In the genomic region with DNA sequence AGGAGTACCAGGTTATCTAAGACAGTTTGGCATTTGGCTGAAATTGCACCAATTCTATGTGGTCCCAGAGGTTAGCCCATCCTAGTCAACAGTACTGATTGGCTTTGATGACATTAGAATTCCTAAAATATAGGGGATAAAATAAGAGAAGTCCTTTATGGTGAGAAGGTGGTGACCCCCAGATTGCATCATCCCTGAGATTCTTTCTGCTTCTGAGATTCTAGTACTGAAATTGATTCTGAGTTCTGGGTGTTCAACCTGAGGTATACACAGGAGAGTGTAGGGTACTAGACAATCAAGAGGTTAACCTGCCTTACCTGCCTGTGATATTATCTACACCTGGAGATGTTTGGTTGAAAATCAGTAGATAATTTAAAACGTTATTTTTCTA, we compare ENCODE assay signal across 20 cellular contexts.
DNase-seq lines count a peak whose midpoint lies in the region; ATAC-seq, FAIRE-seq and TF ChIP-seq lines count a peak whose summit lies in the region.
"Had no signal": no experiment of that assay in that cellular context is flagged by ENCODE, and none has a peak within 500 bp of the region (broad histone marks: within the 10 kb centered on the region; RNA-seq: fewer than 3 reads in every experiment).

No MANE protein-coding gene starts in this region.

- CTCF ChIA-PET in HCT116 (lab: Charles Lee) = interaction anchor here (1.1 to 2.0 kb wide), 3 partner anchors 90 to 267 kb away, joined by 5 to 16 read pairs (median 5); no protein-coding TSS in a partner anchor

- H2AFZ ChIP-seq in HCT116 (ENCODE audit: low read depth, low read length, poor library complexity, severe bottlenecking) = no peak overlapping the region
- 0 out of 2 replicates have a peak overlapping the region, but pooled peaks have one; percentile 88 for H2AFZ ChIP-seq in Loucy (ENCODE audit: low read length)
- no peak overlapping the region for H2AFZ ChIP-seq in astrocyte (ENCODE audit: low read depth, low read length)
- H2AFZ ChIP-seq: GM23248 had no signal

- no peak overlapping the region for H3K4me3 ChIP-seq in HCT116 (replicated peaks in 1 of 2; ENCODE audit: low read depth in 1 of 2, low read length in 2 of 2)
- no peak overlapping the region for H3K4me3 ChIP-seq in Loucy (ENCODE audit: low read length, poor library complexity, severe bottlenecking)
- no peak overlapping the region for H3K4me3 ChIP-seq in astrocyte (ENCODE audit: insufficient read depth, low read depth, low read length)
- H3K4me3 ChIP-seq: A549; BLaER1 treated with 17β-estradiol and CSF1 and Interleukin-3, amounts not matched to agents 10 nM and 100 nM; GM23248 had no signal

- H3K4me1 ChIP-seq in HCT116 (ENCODE audit: control insufficient read depth in 1 of 2, insufficient read depth in 2 of 2, low read length in 2 of 2) (peaks cover 13 to 19% of the 10 kb centered on the region in 2 experiments), Loucy (ENCODE audit: insufficient read depth, low read length, poor library complexity, severe bottlenecking) (peaks cover 47% of the 10 kb centered on the region), astrocyte (ENCODE audit: insufficient read depth, low read length) (no peaks in the 10 kb centered on the region)
- H3K4me1 ChIP-seq: A549, BE2C had no signal

- H3K27me3 ChIP-seq in HCT116 (ENCODE audit: insufficient read depth, low read length) (no peaks in the 10 kb centered on the region), Loucy (ENCODE audit: insufficient read depth, low read length, poor library complexity, severe bottlenecking) (no peaks in the 10 kb centered on the region), astrocyte (ENCODE audit: insufficient read depth, low read length) (no peaks in the 10 kb centered on the region)
- H3K27me3 ChIP-seq: BE2C; BLaER1 treated with 17β-estradiol and CSF1 and Interleukin-3, amounts not matched to agents 10 nM and 100 nM had no signal

- H3K27ac ChIP-seq in HCT116 (ENCODE audit: low read depth, low read length) (no peak overlapping the region), astrocyte (ENCODE audit: low read depth, low read length) (no peak overlapping the region)
- H3K27ac ChIP-seq: A549; BLaER1 treated with 17β-estradiol and CSF1 and Interleukin-3, amounts not matched to agents 10 nM and 100 nM; GM23248 had no signal

- DNase-seq in HCT116 (ENCODE audit: low read depth, low spot score) (no peak), astrocyte (ENCODE audit: low read depth) (no peak), foreskin melanocyte (no peak), natural killer cell (no peak), SKM-1 (lab: John Stamatoyannopoulos, UW; ENCODE audit: unreplicated experiment) (no peak)
- DNase-seq: AML-193; CD4-positive, alpha-beta T cell; CD8-positive, alpha-beta memory T cell; DMS79 treated with DMSO at 0.1 percent for 48 hours; GM23248; HFFc6 had no signal

- peaks cover 28% of the 10 kb centered on the region for H3K27me3 Mint-ChIP-seq in astrocyte (ENCODE audit: low read depth, unreplicated experiment)
- peaks cover 0 to 3% of the 10 kb centered on the region in 2 donors for H3K27me3 Mint-ChIP-seq in natural killer cell (ENCODE audit: low read depth in 2 of 2)

- H4K20me1 ChIP-seq in HCT116 (ENCODE audit: insufficient read depth) (no peaks in the 10 kb centered on the region), Loucy (ENCODE audit: insufficient read depth, low read length, poor library complexity, severe bottlenecking) (no peaks in the 10 kb centered on the region), astrocyte (ENCODE audit: insufficient read depth, low read length) (no peaks in the 10 kb centered on the region)
- H4K20me1 ChIP-seq: BLaER1 treated with 17β-estradiol and CSF1 and Interleukin-3, amounts not matched to agents 10 nM and 100 nM had no signal

- H3K4me1 Mint-ChIP-seq in astrocyte (ENCODE audit: low read depth, unreplicated experiment) = peaks cover 6% of the 10 kb centered on the region
- no peaks in the 10 kb centered on the region for H3K4me1 Mint-ChIP-seq in natural killer cell
- H3K4me1 Mint-ChIP-seq: CD14-positive monocyte; CD8-positive, alpha-beta memory T cell had no signal

- no peak overlapping the region for H3K9ac ChIP-seq in HCT116 (ENCODE audit: low read length)
- peak overlapping the region; percentile 51 for H3K9ac ChIP-seq in Loucy (ENCODE audit: low read depth, low read length, poor library complexity, severe bottlenecking)
- no peak overlapping the region for H3K9ac ChIP-seq in astrocyte (ENCODE audit: low read length)
- H3K9ac ChIP-seq: BLaER1 treated with 17β-estradiol and CSF1 and Interleukin-3, amounts not matched to agents 10 nM and 100 nM; GM23248 had no signal

- H3K36me3 ChIP-seq in HCT116 (ENCODE audit: control insufficient read depth in 1 of 2, insufficient read depth in 2 of 2, low read length in 2 of 2) = no peaks in the 10 kb centered on the region
- no peaks in the 10 kb centered on the region for H3K36me3 ChIP-seq in Loucy (ENCODE audit: insufficient read depth, low read length)
- H3K36me3 ChIP-seq in astrocyte (ENCODE audit: insufficient read depth, low read length) = no peaks in the 10 kb centered on the region
- H3K36me3 ChIP-seq: BE2C; BLaER1 treated with 17β-estradiol and CSF1 and Interleukin-3, amounts not matched to agents 10 nM and 100 nM had no signal

- H3K9me2 ChIP-seq in HCT116 (ENCODE audit: insufficient read depth) (no peaks in the 10 kb centered on the region), Loucy (replicated peaks; ENCODE audit: low read depth, low read length) (no peaks in the 10 kb centered on the region)

- no peaks in the 10 kb centered on the region for H3F3A ChIP-seq in Loucy (ENCODE audit: low read depth)

- TF ChIP-seq CTCF in HCT116 (IDR thresholded peaks at IDR 0.05 in 2 of 3, conservative IDR thresholded peaks at IDR 0.05 in 1 of 3; ENCODE audit: borderline replicate concordance in 1 of 3, insufficient read depth in 1 of 3, low read depth in 2 of 3, low read length in 2 of 3) (no peak), Loucy (conservative IDR thresholded peaks at IDR 0.05; ENCODE audit: low read length) (no peak), astrocyte (IDR thresholded peaks at IDR 0.05; ENCODE audit: insufficient read depth, low read depth, low read length) (no peak), natural killer cell (IDR thresholded peaks at IDR 0.05) (no peak)

- BruUV-seq in HCT116 (replicated peaks; lab: Mats Ljungman, UMichigan) = no TSS peak

- H3K9me3 ChIP-seq in HCT116 (ENCODE audit: control insufficient read depth in 1 of 2, insufficient read depth in 1 of 2, low read depth in 1 of 2, low read length in 2 of 2) (no peaks in the 10 kb centered on the region), Loucy (ENCODE audit: insufficient read depth, low read depth, low read length) (no peaks in the 10 kb centered on the region), astrocyte (ENCODE audit: insufficient read depth, low read depth, low read length) (no peaks in the 10 kb centered on the region)
- H3K9me3 ChIP-seq: A549; BE2C; BLaER1 treated with 17β-estradiol and CSF1 and Interleukin-3, amounts not matched to agents 10 nM and 100 nM had no signal

- RAD21 ChIA-PET in HCT116 (lab: Charles Lee; ENCODE audit: low non-redundant PET in 1 of 2, low total read pairs in 2 of 2, uncharacterized antibody in 2 of 2, unreplicated experiment in 2 of 2) = interaction anchor here (1.3 kb wide), 2 partner anchors 90 to 91 kb away, joined by 4 to 5 read pairs; no protein-coding TSS in a partner anchor

- H3K4me3 Mint-ChIP-seq in astrocyte (ENCODE audit: unreplicated experiment) (no peak overlapping the region), natural killer cell (no peak overlapping the region)
- H3K4me3 Mint-ChIP-seq: CD14-positive monocyte; CD4-positive, alpha-beta T cell; CD8-positive, alpha-beta memory T cell; H9; HFFc6 had no signal

- ATAC-seq in HCT116 = no peak
- ATAC-seq in natural killer cell = no peak

- H3K36me3 Mint-ChIP-seq in astrocyte (ENCODE audit: low read depth, unreplicated experiment) (no peaks in the 10 kb centered on the region), natural killer cell (no peaks in the 10 kb centered on the region)
- H3K36me3 Mint-ChIP-seq: CD14-positive monocyte; CD8-positive, alpha-beta memory T cell had no signal

- H3K27ac Mint-ChIP-seq in astrocyte (ENCODE audit: unreplicated experiment) (peak overlapping the region; percentile 41), natural killer cell (no peak overlapping the region)
- H3K27ac Mint-ChIP-seq: CD4-positive, alpha-beta T cell; CD8-positive, alpha-beta memory T cell; H9; HFFc6 had no signal

- no peak for FAIRE-seq in astrocyte (lab: Jason Lieb, UNC)
- FAIRE-seq: A549, D721Med, G401.6, GM12892 had no signal

- POLR2A ChIA-PET in HCT116 (lab: Charles Lee) = interaction anchor here (0.9 kb wide), 1 partner anchor 13 kb away, joined by 4 read pairs; no protein-coding TSS in a partner anchor

- H3K9me3 Mint-ChIP-seq in astrocyte (ENCODE audit: unreplicated experiment) (peaks cover 4% of the 10 kb centered on the region), natural killer cell (no peaks in the 10 kb centered on the region)
- H3K9me3 Mint-ChIP-seq: CD4-positive, alpha-beta T cell; HFFc6 had no signal

- TF ChIP-seq POLR2A in HCT116 (IDR thresholded peaks at IDR 0.05; ENCODE audit: borderline replicate concordance, extremely low read depth, insufficient read depth, insufficient read length) = no peak

- intact Hi-C loops in HCT116 (cut with micrococcal nuclease) = loop anchor here (1.0 to 5.0 kb wide), 3 partner anchors 90 to 266 kb away; no protein-coding TSS in a partner anchor
- intact Hi-C loops in natural killer cell (cut with micrococcal nuclease) = no loop called here

- TF ChIP-seq RAD21 in HCT116 (IDR thresholded peaks at IDR 0.05; ENCODE audit: low read depth) = no peak

- H3K79me2 ChIP-seq in HCT116 (ENCODE audit: insufficient read depth, low read length) (no peaks in the 10 kb centered on the region), Loucy (ENCODE audit: insufficient read depth, low read length) (no peaks in the 10 kb centered on the region), astrocyte (ENCODE audit: insufficient read depth, low read length) (no peaks in the 10 kb centered on the region)

- H3K4me2 ChIP-seq in HCT116 (ENCODE audit: low read length) (0 out of 2 replicates have a peak overlapping the region, but pooled peaks have one; percentile 48), Loucy (ENCODE audit: low read depth, low read length, poor library complexity, severe bottlenecking) (no peak overlapping the region), astrocyte (ENCODE audit: low read length) (no peak overlapping the region)
- H3K4me2 ChIP-seq: A549 had no signal

TF ChIP-seq in HCT116, 20 proteins besides CTCF, POLR2A, EP300 and RAD21 (continues in another document):
- no peak for TF ChIP-seq EZH2 (IDR thresholded peaks at IDR 0.05)
- TF ChIP-seq SP1 (IDR thresholded peaks at IDR 0.05; ENCODE audit: low read depth) = no peak
